Comparison of ENCODE assay signal across 18 cellular contexts in genomic region chr16:86892509-86892908, GRCh38.
"Had no signal": no experiment of that assay in that cellular context is flagged by ENCODE, and none has a peak within 500 bp of the region (broad histone marks: within the 10 kb centered on the region; RNA-seq: fewer than 3 reads in every experiment).

No MANE protein-coding gene starts in this region.

- H3K4me1 ChIP-seq: adrenal gland, body of pancreas, lower lobe of right lung, right lobe of liver had no signal

- H3K27me3 ChIP-seq: right lobe of liver had no signal

- H3K9me3 Mint-ChIP-seq: activated CD4-positive, alpha-beta T cell treated with anti-CD3 and anti-CD28 coated beads, Interleukin-2, amount 10 ng/mL, durations not matched to agents 7 days and 5 days; activated T-helper 17 cell treated with anti-CD3 and anti-CD28 coated beads, Interleukin-2, amount 50 U/mL, for 72 hours had no signal

- H3K4me3 Mint-ChIP-seq: activated CD4-positive, alpha-beta T cell treated with anti-CD3 and anti-CD28 coated beads, Interleukin-2, amount 10 ng/mL, durations not matched to agents 7 days and 5 days; activated naive CD4-positive, alpha-beta T cell treated with anti-CD3 and anti-CD28 coated beads, Interleukin-2, amount 10 ng/mL, durations not matched to agents 7 days and 5 days; activated T-helper 17 cell treated with anti-CD3 and anti-CD28 coated beads, Interleukin-2, amount 50 U/mL, for 72 hours; dendritic cell treated with granulocyte-macrophage colony-stimulating factor and Interleukin-4, amounts not matched to agents 40 ng/mL and 50 ng/mL, for 4 days; immature natural killer cell; naive thymus-derived CD4-positive, alpha-beta T cell had no signal

- H3K27me3 Mint-ChIP-seq: activated CD4-positive, alpha-beta T cell treated with anti-CD3 and anti-CD28 coated beads, Interleukin-2, amount 10 ng/mL, durations not matched to agents 7 days and 5 days; activated naive CD4-positive, alpha-beta T cell treated with anti-CD3 and anti-CD28 coated beads, Interleukin-2, amount 10 ng/mL, durations not matched to agents 7 days and 5 days had no signal

- H3K9me3 ChIP-seq: adrenal gland, body of pancreas, lower lobe of right lung, right lobe of liver had no signal

- ATAC-seq: activated T-helper 17 cell treated with anti-CD3 and anti-CD28 coated beads, Interleukin-2, amount 50 U/mL, for 72 hours; body of pancreas; left cardiac atrium; lower lobe of right lung; naive thymus-derived CD4-positive, alpha-beta T cell; right lobe of liver had no signal

- H3K27ac Mint-ChIP-seq: activated CD4-positive, alpha-beta T cell treated with anti-CD3 and anti-CD28 coated beads, Interleukin-2, amount 10 ng/mL, durations not matched to agents 7 days and 5 days; activated naive CD4-positive, alpha-beta T cell treated with anti-CD3 and anti-CD28 coated beads, Interleukin-2, amount 10 ng/mL, durations not matched to agents 7 days and 5 days; activated T-helper 17 cell treated with anti-CD3 and anti-CD28 coated beads, Interleukin-2, amount 50 U/mL, for 72 hours; dendritic cell treated with granulocyte-macrophage colony-stimulating factor and Interleukin-4, amounts not matched to agents 40 ng/mL and 50 ng/mL, for 4 days; immature natural killer cell; naive thymus-derived CD4-positive, alpha-beta T cell; progenitor cell of endocrine pancreas had no signal

- H3K4me1 Mint-ChIP-seq: activated CD4-positive, alpha-beta T cell treated with anti-CD3 and anti-CD28 coated beads, Interleukin-2, amount 10 ng/mL, durations not matched to agents 7 days and 5 days; activated naive CD4-positive, alpha-beta T cell treated with anti-CD3 and anti-CD28 coated beads, Interleukin-2, amount 10 ng/mL, durations not matched to agents 7 days and 5 days; activated T-helper 17 cell treated with anti-CD3 and anti-CD28 coated beads, Interleukin-2, amount 50 U/mL, for 72 hours; immature natural killer cell had no signal

- H3K4me3 ChIP-seq: adrenal gland, body of pancreas, lower lobe of right lung, right lobe of liver had no signal

- DNase-seq: activated CD4-positive, alpha-beta T cell treated with anti-CD3 and anti-CD28 coated beads, Interleukin-2, amount 10 ng/mL, durations not matched to agents 7 days and 5 days; activated CD8-positive, alpha-beta memory T cell treated with anti-CD3 and anti-CD28 coated beads for 24 hours; activated naive CD4-positive, alpha-beta T cell treated with anti-CD3 and anti-CD28 coated beads, Interleukin-2, amount 10 ng/mL, durations not matched to agents 7 days and 5 days; adrenal gland; body of pancreas; glutamatergic neuron; immature natural killer cell; left cardiac atrium; lower lobe of right lung; midbrain; naive thymus-derived CD4-positive, alpha-beta T cell; right lobe of liver; stimulated activated naive CD4-positive, alpha-beta T cell treated with Interleukin-2 at 50 U/mL for 16 hours; T1000; trophoblast cell had no signal

- H3K36me3 Mint-ChIP-seq: activated naive CD4-positive, alpha-beta T cell treated with anti-CD3 and anti-CD28 coated beads, Interleukin-2, amount 10 ng/mL, durations not matched to agents 7 days and 5 days; immature natural killer cell; naive thymus-derived CD4-positive, alpha-beta T cell had no signal

- H3K27ac ChIP-seq: adrenal gland, body of pancreas, lower lobe of right lung, right lobe of liver had no signal
